27 cellular contexts compared by ENCODE assay signal in the genomic region with DNA sequence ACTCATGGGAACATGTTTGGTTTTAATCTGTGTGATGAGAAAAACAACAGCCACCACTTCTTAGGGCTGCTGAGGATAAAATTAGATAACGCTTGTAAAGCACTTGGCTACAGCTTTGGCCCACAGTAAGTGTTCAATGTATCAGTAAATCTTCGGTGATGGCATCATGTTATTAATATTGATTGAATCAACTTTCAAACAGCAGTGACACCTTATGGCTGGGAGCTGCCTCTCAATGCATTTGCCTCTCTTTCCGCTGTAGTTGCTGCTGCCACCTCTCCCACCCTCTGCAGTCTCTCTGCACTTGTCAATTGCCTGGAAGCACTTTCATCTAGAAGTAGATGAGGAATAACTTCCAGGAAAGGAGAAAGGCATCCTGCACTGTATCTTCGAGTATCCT.
"Had no signal": no experiment of that assay in that cellular context is flagged by ENCODE, and none has a peak within 500 bp of the region (broad histone marks: within the 10 kb centered on the region; RNA-seq: fewer than 3 reads in every experiment).

No MANE protein-coding gene starts in this region.

- H3K9me3 Mint-ChIP-seq: activated naive CD4-positive, alpha-beta T cell treated with anti-CD3 and anti-CD28 coated beads, Interleukin-2, amount 50 U/mL, for 24 hours; activated T-cell treated with anti-CD3 and anti-CD28 coated beads, Interleukin-2, amount 50 U/mL, for 24 hours; activated T-helper 17 cell treated with anti-CD3 and anti-CD28 coated beads, Interleukin-2, amount 50 U/mL, for 72 hours; neural progenitor cell; T-helper 1 cell treated with Interleukin-12 subunit alpha and Interleukin-12 subunit beta and Interleukin-4 antibody, amounts not matched to agents 30 μg/mL and 1 μg/mL, for 36 hours had no signal

- H3K27me3 Mint-ChIP-seq: activated CD4-positive, alpha-beta memory T cell treated with anti-CD3 and anti-CD28 coated beads for 36 hours; activated naive CD4-positive, alpha-beta T cell treated with anti-CD3 and anti-CD28 coated beads, Interleukin-2, amount 50 U/mL, for 24 hours had no signal

- H3K9me3 ChIP-seq: colonic mucosa, gastroesophageal sphincter, psoas muscle, spleen, tibial nerve had no signal

- H3K79me2 ChIP-seq: hepatocyte, parathyroid adenoma had no signal

- ATAC-seq: activated CD4-positive, CD25-positive, alpha-beta regulatory T cell treated with anti-CD3 and anti-CD28 coated beads, Interleukin-2, amount 50 U/mL, for 24 hours; activated T-helper 17 cell treated with anti-CD3 and anti-CD28 coated beads, Interleukin-2, amount 50 U/mL, for 72 hours; gastroesophageal sphincter; left cardiac atrium; left ventricle myocardium superior; psoas muscle; right cardiac atrium had no signal

- H3K36me3 ChIP-seq: colonic mucosa, gastroesophageal sphincter, neural progenitor cell, spleen, tibial nerve had no signal

- H3K27me3 ChIP-seq: colonic mucosa, neural progenitor cell had no signal

- H3K4me1 ChIP-seq: colonic mucosa, gastroesophageal sphincter, neural progenitor cell, parathyroid adenoma, psoas muscle, spleen, tibial nerve had no signal

- H3K4me3 Mint-ChIP-seq: activated CD4-positive, alpha-beta memory T cell treated with anti-CD3 and anti-CD28 coated beads for 36 hours; activated naive CD4-positive, alpha-beta T cell treated with anti-CD3 and anti-CD28 coated beads, Interleukin-2, amount 50 U/mL, for 24 hours; activated T-cell treated with anti-CD3 and anti-CD28 coated beads, Interleukin-2, amount 50 U/mL, for 24 hours; activated T-helper 17 cell treated with anti-CD3 and anti-CD28 coated beads, Interleukin-2, amount 50 U/mL, for 72 hours; naive B cell; neural progenitor cell; T-helper 1 cell treated with Interleukin-12 subunit alpha and Interleukin-12 subunit beta and Interleukin-4 antibody, amounts not matched to agents 30 μg/mL and 1 μg/mL, for 36 hours had no signal

- H3K9ac ChIP-seq: neural progenitor cell, parathyroid adenoma had no signal

- H3K36me3 Mint-ChIP-seq: activated CD4-positive, alpha-beta memory T cell treated with anti-CD3 and anti-CD28 coated beads for 36 hours; activated naive CD4-positive, alpha-beta T cell treated with anti-CD3 and anti-CD28 coated beads, Interleukin-2, amount 50 U/mL, for 24 hours; naive B cell; neural progenitor cell had no signal

- H3K4me3 ChIP-seq: colonic mucosa, dorsolateral prefrontal cortex, gastroesophageal sphincter, hepatocyte, neural progenitor cell, psoas muscle, spleen, tibial nerve had no signal

- H3K27ac Mint-ChIP-seq: activated CD4-positive, alpha-beta memory T cell treated with anti-CD3 and anti-CD28 coated beads for 36 hours; activated naive CD4-positive, alpha-beta T cell treated with anti-CD3 and anti-CD28 coated beads, Interleukin-2, amount 50 U/mL, for 24 hours; activated T-cell treated with anti-CD3 and anti-CD28 coated beads, Interleukin-2, amount 50 U/mL, for 24 hours; activated T-helper 17 cell treated with anti-CD3 and anti-CD28 coated beads, Interleukin-2, amount 50 U/mL, for 72 hours; naive B cell; neural progenitor cell; T-helper 1 cell treated with Interleukin-12 subunit alpha and Interleukin-12 subunit beta and Interleukin-4 antibody, amounts not matched to agents 30 μg/mL and 1 μg/mL, for 36 hours had no signal

- H3K27ac ChIP-seq: colonic mucosa, dorsolateral prefrontal cortex, gastroesophageal sphincter, hepatocyte, neural progenitor cell, parathyroid adenoma, psoas muscle, spleen, tibial nerve, VCaP had no signal

- H3K4me1 Mint-ChIP-seq: activated naive CD4-positive, alpha-beta T cell treated with anti-CD3 and anti-CD28 coated beads, Interleukin-2, amount 50 U/mL, for 24 hours; activated T-helper 17 cell treated with anti-CD3 and anti-CD28 coated beads, Interleukin-2, amount 50 U/mL, for 72 hours; naive B cell had no signal

- H3K4me2 ChIP-seq: neural progenitor cell had no signal

- DNase-seq: activated CD4-positive, alpha-beta memory T cell treated with anti-CD3 and anti-CD28 coated beads for 36 hours; activated CD4-positive, alpha-beta T cell treated with anti-CD3 and anti-CD28 coated beads for 48 hours; activated CD8-positive, alpha-beta memory T cell treated with anti-CD3 and anti-CD28 coated beads, Interleukin-2, amount 50 U/mL, for 48 hours; activated T-cell treated with anti-CD3 and anti-CD28 coated beads, Interleukin-2, amount 50 U/mL, for 24 hours; colonic mucosa; dorsolateral prefrontal cortex; effector memory CD4-positive, alpha-beta T cell; islet precursor cell; left cardiac atrium; left ventricle myocardium superior; naive B cell; occipital lobe; psoas muscle; right cardiac atrium; spleen; stimulated activated naive CD4-positive, alpha-beta T cell treated with Interleukin-2 at 50 U/mL for 16 hours; T-helper 9 cell had no signal

- H2AFZ ChIP-seq: hepatocyte, neural progenitor cell, parathyroid adenoma had no signal
